1 cellular context compared by ENCODE assay signal in the genomic region with DNA sequence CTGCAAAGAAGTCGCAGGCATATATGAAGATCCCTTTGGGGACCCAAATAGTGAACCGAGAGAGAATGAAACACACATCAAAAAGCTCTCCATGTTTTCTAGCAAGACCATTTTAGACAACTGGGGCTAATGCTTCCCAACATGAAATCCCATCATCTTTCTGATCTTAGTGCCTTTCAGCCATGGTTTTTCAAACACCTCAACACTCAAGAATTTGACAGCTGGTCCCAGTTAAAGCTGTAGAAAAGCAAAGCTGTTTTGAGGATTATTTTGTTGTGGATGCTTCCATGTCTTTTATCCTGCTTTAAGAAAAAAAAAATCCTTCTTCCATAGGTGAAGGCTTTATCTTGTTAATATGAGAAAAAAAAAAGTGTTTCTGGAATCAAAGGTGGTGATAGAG.
TF ChIP-seq lines count a peak whose summit lies in the region.

No MANE protein-coding gene starts in this region.

TF ChIP-seq in IMR-90, 13 proteins besides CTCF, POLR2A, EP300 and RAD21 (continued from another document):
- TF ChIP-seq USF2 (IDR thresholded peaks at IDR 0.05; ENCODE audit: low read depth, low read length) (no peak), NFE2L2 (IDR thresholded peaks at IDR 0.05; ENCODE audit: low read depth, low read length) (no peak), ELK1 (IDR thresholded peaks at IDR 0.05; ENCODE audit: borderline replicate concordance, low read depth, low read length) (no peak), SMC3 (IDR thresholded peaks at IDR 0.05; ENCODE audit: low read depth, low read length) (no peak), BHLHE40 (IDR thresholded peaks at IDR 0.05; ENCODE audit: low read depth, low read length) (no peak), RCOR1 (IDR thresholded peaks at IDR 0.05; ENCODE audit: insufficient replicate concordance, low read length) (no peak), MXI1 (IDR thresholded peaks at IDR 0.05; ENCODE audit: borderline replicate concordance, low read depth, low read length) (no peak)
